1 cellular context compared by ENCODE assay signal in genomic region chr19:36014029-36014924, GRCh38.
A peak's percentile ranks its signal among the peaks of the same experiment; 100 is the strongest.
TF ChIP-seq lines count a peak whose summit lies in the region.

ALKBH6 (minus strand) TSS chr19:36014213; CDS start chr19:36013397, 816 bp downstream.

TF ChIP-seq in GM12878, 131 proteins besides CTCF, POLR2A, EP300 and RAD21 (continued from another document and continues in another):
- TF ChIP-seq ZBTB33 (IDR thresholded peaks at IDR 0.05) = no peak
- TF ChIP-seq MTA2 (IDR thresholded peaks at IDR 0.05; ENCODE audit: low read depth) = no peak
- TF ChIP-seq ELK1 (IDR thresholded peaks at IDR 0.05; ENCODE audit: low read depth, low read length) = 0 out of 2 replicates have a peak, but pooled peaks have one; percentile 23
- no peak for TF ChIP-seq NRF1 (conservative IDR thresholded peaks at IDR 0.05; ENCODE audit: low read depth, low read length)
- no peak for TF ChIP-seq SKIL (IDR thresholded peaks at IDR 0.05; ENCODE audit: low read depth, poor library complexity, severe bottlenecking)
- TF ChIP-seq E4F1 (IDR thresholded peaks at IDR 0.05; ENCODE audit: borderline replicate concordance, partially characterized antibody) = peak; percentile 81
- TF ChIP-seq IRF5 (IDR thresholded peaks at IDR 0.05; ENCODE audit: borderline replicate concordance) = no peak
- TF ChIP-seq TCF7 (IDR thresholded peaks at IDR 0.05; ENCODE audit: borderline replicate concordance) = no peak
- TF ChIP-seq NBN (IDR thresholded peaks at IDR 0.05) = peak; percentile 80; the same call in 1 of the 2 replicates
- TF ChIP-seq SMC3 (IDR thresholded peaks at IDR 0.05; ENCODE audit: borderline replicate concordance, low read length) = no peak
- no peak for TF ChIP-seq CEBPB (IDR thresholded peaks at IDR 0.05; ENCODE audit: borderline replicate concordance in 1 of 2, low read depth in 2 of 2, low read length in 2 of 2)
- TF ChIP-seq BACH1 (IDR thresholded peaks at IDR 0.05; ENCODE audit: borderline replicate concordance) = no peak; the same call in 1 of the 2 replicates
- peak; percentile 84 for TF ChIP-seq KLF5 (IDR thresholded peaks at IDR 0.05; ENCODE audit: partially characterized antibody)
- TF ChIP-seq HDAC2 (IDR thresholded peaks at IDR 0.05) = no peak
- TF ChIP-seq ATF7 (IDR thresholded peaks at IDR 0.05; ENCODE audit: low read depth) = peak; percentile 9; the same call in 1 of the 2 replicates
- peak; percentile 96 for TF ChIP-seq CHD2 (IDR thresholded peaks at IDR 0.05; ENCODE audit: borderline replicate concordance, low read depth, low read length)
- peak; percentile 74 for TF ChIP-seq RELB (IDR thresholded peaks at IDR 0.05; ENCODE audit: low read depth)
- TF ChIP-seq ZNF384 (IDR thresholded peaks at IDR 0.05; ENCODE audit: borderline replicate concordance, low read depth, low read length) = no peak
- peak; percentile 28 for TF ChIP-seq PBX3 (IDR thresholded peaks at IDR 0.05; ENCODE audit: insufficient replicate concordance, low read depth, low read length)
- TF ChIP-seq FOXK2 (IDR thresholded peaks at IDR 0.05) = no peak
- peak; percentile 98 for TF ChIP-seq HDGF (IDR thresholded peaks at IDR 0.05)
- TF ChIP-seq RAD51 (IDR thresholded peaks at IDR 0.05) = no peak
- no peak for TF ChIP-seq ZSCAN29 (IDR thresholded peaks at IDR 0.05)
- TF ChIP-seq STAT3 (IDR thresholded peaks at IDR 0.05; ENCODE audit: low read depth, low read length) = no peak
- peak; percentile 79; the same call in 1 of the 2 replicates for TF ChIP-seq SIN3A (IDR thresholded peaks at IDR 0.05; ENCODE audit: low read depth, low read length)
- TF ChIP-seq SIX5 (IDR thresholded peaks at IDR 0.05; ENCODE audit: low read depth, low read length, severe bottlenecking) = peak; percentile 16
- TF ChIP-seq ZBTB40 (IDR thresholded peaks at IDR 0.05; ENCODE audit: borderline replicate concordance) = peak; percentile 62; the same call in 1 of the 2 replicates
- TF ChIP-seq HCFC1 (IDR thresholded peaks at IDR 0.05; ENCODE audit: low read length) = peak; percentile 34; the same call in 1 of the 2 replicates
- TF ChIP-seq ZBED1 (IDR thresholded peaks at IDR 0.05; ENCODE audit: borderline replicate concordance) = no peak
- no peak for TF ChIP-seq KAT2A (conservative IDR thresholded peaks at IDR 0.05; ENCODE audit: control insufficient read depth, low read depth, low read length)
- 0 out of 2 replicates have a peak, but pooled peaks have one; percentile 34 for TF ChIP-seq TCF12 (IDR thresholded peaks at IDR 0.05; ENCODE audit: low read depth, low read length)
- no peak for TF ChIP-seq ESRRA (IDR thresholded peaks at IDR 0.05; ENCODE audit: low read length)
- no peak; the same call in 1 of the 2 replicates for TF ChIP-seq STAT1 (conservative IDR thresholded peaks at IDR 0.05)
- peak; percentile 72 for TF ChIP-seq TAF1 (IDR thresholded peaks at IDR 0.05; ENCODE audit: borderline replicate concordance, low read depth, low read length)
- peak; percentile 84 for TF ChIP-seq E2F4 (IDR thresholded peaks at IDR 0.05; ENCODE audit: low read depth, low read length)
- peak; percentile 71; the same call in 1 of the 2 replicates for TF ChIP-seq LARP7 (IDR thresholded peaks at IDR 0.05)
- TF ChIP-seq MYB (IDR thresholded peaks at IDR 0.05; ENCODE audit: borderline replicate concordance, low read depth, low read length) = no peak
- TF ChIP-seq SREBF1 (IDR thresholded peaks at IDR 0.05; ENCODE audit: low read length) = no peak
- TF ChIP-seq NFIC (IDR thresholded peaks at IDR 0.05; ENCODE audit: low read depth, low read length) = no peak
- TF ChIP-seq RCOR1 (conservative IDR thresholded peaks at IDR 0.05; ENCODE audit: low read depth, low read length) = no peak
- peak in 1 of 2 experiments; percentile 81; a peak in 2 of 3 replicates for TF ChIP-seq EGR1 (IDR thresholded peaks at IDR 0.05; ENCODE audit: borderline replicate concordance in 1 of 2, low read depth in 2 of 2, low read length in 2 of 2)
- peak in 1 of 2 experiments; percentile 35; a peak in 1 of 4 replicates for TF ChIP-seq SRF (IDR thresholded peaks at IDR 0.05; ENCODE audit: low read depth in 2 of 2, low read length in 2 of 2)
- TF ChIP-seq MXI1 (IDR thresholded peaks at IDR 0.05; ENCODE audit: low read depth, low read length) = peak; percentile 85
- TF ChIP-seq SUZ12 (IDR thresholded peaks at IDR 0.05; ENCODE audit: unreplicated experiment) = no peak
- TF ChIP-seq PAX5 (IDR thresholded peaks at IDR 0.05; ENCODE audit: borderline replicate concordance, low read depth, low read length) = peak; percentile 95
- TF ChIP-seq RUNX3 (IDR thresholded peaks at IDR 0.05; ENCODE audit: low read length) = peak; percentile 45
- TF ChIP-seq GABPA (IDR thresholded peaks at IDR 0.05; ENCODE audit: low read depth) = peak; percentile 77
- TF ChIP-seq NFYA (IDR thresholded peaks at IDR 0.05; ENCODE audit: borderline replicate concordance, low read depth, low read length) = peak; percentile 54
